Comparison of ENCODE assay signal across 34 cellular contexts in genomic region chr4:55540271-55540670, GRCh38. TPM values are rescaled to one million over a fixed set of nuclear protein-coding genes. Genes with fewer than 3 reads are reported as not detected.
"Had no signal": no experiment of that assay in that cellular context is flagged by ENCODE, and none has a peak within 500 bp of the region (broad histone marks: within the 10 kb centered on the region; RNA-seq: fewer than 3 reads in every experiment).

No MANE protein-coding gene starts in this region.

- H3K27ac Mint-ChIP-seq: activated CD4-positive, alpha-beta T cell treated with anti-CD3 and anti-CD28 coated beads, Interleukin-2, amount 10 ng/mL, durations not matched to agents 24 days and 14 days; activated CD8-positive, alpha-beta T cell treated with anti-CD3 and anti-CD28 coated beads for 36 hours; activated naive CD4-positive, alpha-beta T cell treated with anti-CD3 and anti-CD28 coated beads, Interleukin-2, amount 50 U/mL, for 24 hours; activated naive CD8-positive, alpha-beta T cell treated with anti-CD3 and anti-CD28 coated beads, Interleukin-2, amount 50 U/mL, for 24 hours; activated T-cell treated with anti-CD3 and anti-CD28 coated beads, Interleukin-2, amount 50 U/mL, for 72 hours; activated T-helper 2 cell treated with anti-CD3 and anti-CD28 coated beads, Interferon-gamma antibody, Interleukin-2, Interleukin-4, amounts not matched to agents 10 μg/mL and 5 μg/mL and 100 μg/mL, durations not matched to agents 14 hours and 24 hours and 36 hours; T-helper 1 cell treated with Interleukin-12 subunit alpha and Interleukin-12 subunit beta and Interleukin-4 antibody, amounts not matched to agents 30 μg/mL and 1 μg/mL, for 36 hours; T-helper 2 cell treated with Interferon-gamma antibody and Interleukin-4, amounts not matched to agents 5 μg/mL and 100 μg/mL, for 36 hours had no signal

- FAIRE-seq: TTC549 had no signal

- H3K27ac ChIP-seq: brain microvascular endothelial cell, SJSA1 had no signal

- H3K27me3 Mint-ChIP-seq: activated CD4-positive, alpha-beta T cell treated with anti-CD3 and anti-CD28 coated beads, Interleukin-2, amount 10 ng/mL, durations not matched to agents 24 days and 14 days; activated CD8-positive, alpha-beta T cell treated with anti-CD3 and anti-CD28 coated beads for 36 hours; activated naive CD4-positive, alpha-beta T cell treated with anti-CD3 and anti-CD28 coated beads, Interleukin-2, amount 50 U/mL, for 24 hours; activated naive CD8-positive, alpha-beta T cell treated with anti-CD3 and anti-CD28 coated beads, Interleukin-2, amount 50 U/mL, for 24 hours had no signal

- H3K9me3 ChIP-seq: SJSA1, SK-N-SH had no signal

- H3K4me2 ChIP-seq: SK-N-SH had no signal

- DNase-seq: activated CD4-positive, alpha-beta T cell treated with anti-CD3 and anti-CD28 coated beads, Interleukin-2, amount 50 U/mL, for 4 hours; activated CD8-positive, alpha-beta T cell treated with anti-CD3 and anti-CD28 coated beads for 36 hours; activated gamma-delta T cell; activated naive CD4-positive, alpha-beta T cell treated with Interleukin-2 at 50 U/mL for 16 hours; activated naive CD8-positive, alpha-beta T cell treated with anti-CD3 and anti-CD28 coated beads, Interleukin-2, amount 50 U/mL, for 24 hours; activated T-cell treated with anti-CD3 and anti-CD28 coated beads, Interleukin-2, amount 50 U/mL, for 1 hour; activated T-cell treated with anti-CD3 and anti-CD28 coated beads, Interleukin-2, amount 50 U/mL, for 72 hours; amniotic stem cell; aorta; brain microvascular endothelial cell; central memory CD4-positive, alpha-beta T cell; MM.1S; MV-4-11; NCI-H1092; NCI-H1436 treated with DMSO at 0.1 percent for 48 hours; NCI-H1694 treated with DMSO at 0.1 percent for 48 hours; NCI-H2029; NCI-H345; NCI-H524 treated with DMSO at 0.1 percent for 48 hours; SHP77 treated with DMSO at 0.1 percent for 48 hours; SK-N-SH had no signal

- H3K9ac ChIP-seq: SK-N-SH had no signal

- H3K36me3 ChIP-seq: brain microvascular endothelial cell had no signal

- H3K4me3 Mint-ChIP-seq: activated CD4-positive, alpha-beta T cell treated with anti-CD3 and anti-CD28 coated beads, Interleukin-2, amount 10 ng/mL, durations not matched to agents 24 days and 14 days; activated CD8-positive, alpha-beta T cell treated with anti-CD3 and anti-CD28 coated beads for 36 hours; activated naive CD4-positive, alpha-beta T cell treated with anti-CD3 and anti-CD28 coated beads, Interleukin-2, amount 50 U/mL, for 24 hours; activated naive CD8-positive, alpha-beta T cell treated with anti-CD3 and anti-CD28 coated beads, Interleukin-2, amount 50 U/mL, for 24 hours; activated T-cell treated with anti-CD3 and anti-CD28 coated beads, Interleukin-2, amount 50 U/mL, for 72 hours; T-helper 1 cell treated with Interleukin-12 subunit alpha and Interleukin-12 subunit beta and Interleukin-4 antibody, amounts not matched to agents 30 μg/mL and 1 μg/mL, for 36 hours; T-helper 2 cell treated with Interferon-gamma antibody and Interleukin-4, amounts not matched to agents 5 μg/mL and 100 μg/mL, for 36 hours had no signal

- H3K9me3 Mint-ChIP-seq: activated CD8-positive, alpha-beta T cell treated with anti-CD3 and anti-CD28 coated beads for 36 hours; activated naive CD4-positive, alpha-beta T cell treated with anti-CD3 and anti-CD28 coated beads, Interleukin-2, amount 50 U/mL, for 24 hours; activated naive CD8-positive, alpha-beta T cell treated with anti-CD3 and anti-CD28 coated beads, Interleukin-2, amount 50 U/mL, for 24 hours; activated T-cell treated with anti-CD3 and anti-CD28 coated beads, Interleukin-2, amount 50 U/mL, for 72 hours; activated T-helper 2 cell treated with anti-CD3 and anti-CD28 coated beads, Interferon-gamma antibody, Interleukin-2, Interleukin-4, amounts not matched to agents 10 μg/mL and 5 μg/mL and 100 μg/mL, durations not matched to agents 14 hours and 24 hours and 36 hours; T-helper 1 cell treated with Interleukin-12 subunit alpha and Interleukin-12 subunit beta and Interleukin-4 antibody, amounts not matched to agents 30 μg/mL and 1 μg/mL, for 36 hours; T-helper 2 cell treated with Interferon-gamma antibody and Interleukin-4, amounts not matched to agents 5 μg/mL and 100 μg/mL, for 36 hours had no signal

- H3K36me3 Mint-ChIP-seq: activated naive CD4-positive, alpha-beta T cell treated with anti-CD3 and anti-CD28 coated beads, Interleukin-2, amount 50 U/mL, for 24 hours had no signal

- H3K4me3 ChIP-seq: SJSA1 had no signal

- ATAC-seq: activated CD8-positive, alpha-beta T cell treated with anti-CD3 and anti-CD28 coated beads for 36 hours; activated naive CD8-positive, alpha-beta T cell treated with anti-CD3 and anti-CD28 coated beads, Interleukin-2, amount 50 U/mL, for 24 hours; activated T-cell treated with anti-CD3 and anti-CD28 coated beads, Interleukin-2, amount 50 U/mL, for 72 hours; Panc1 had no signal

- H3K27me3 ChIP-seq: brain microvascular endothelial cell, SJSA1 had no signal

RNA-seq across cellular contexts. Expression of gene PDCL2, which starts 51.8 kb away (rescaled TPM):
- total RNA-seq: activated CD4-positive, alpha-beta T cell treated with anti-CD3 and anti-CD28 coated beads, Interleukin-2, amount 10 ng/mL, durations not matched to agents 24 days and 14 days; activated CD8-positive, alpha-beta memory T cell treated with anti-CD3 and anti-CD28 coated beads for 36 hours; activated CD8-positive, alpha-beta T cell treated with anti-CD3 and anti-CD28 coated beads for 36 hours; activated T-cell treated with anti-CD3 and anti-CD28 coated beads, Interleukin-2, amount 50 U/mL, for 72 hours; activated T-helper 2 cell treated with anti-CD3 and anti-CD28 coated beads, Interferon-gamma antibody, Interleukin-2, Interleukin-4, amounts not matched to agents 10 μg/mL and 5 μg/mL and 100 μg/mL, durations not matched to agents 14 hours and 24 hours and 36 hours; aorta; cerebellum; LHCN-M2; NCI-H460; RPMI7951; SJSA1 had no signal
- polyA plus RNA-seq: aorta, SK-N-SH had no signal
